Comparison of ENCODE assay signal across 1 cellular context in the genomic region with DNA sequence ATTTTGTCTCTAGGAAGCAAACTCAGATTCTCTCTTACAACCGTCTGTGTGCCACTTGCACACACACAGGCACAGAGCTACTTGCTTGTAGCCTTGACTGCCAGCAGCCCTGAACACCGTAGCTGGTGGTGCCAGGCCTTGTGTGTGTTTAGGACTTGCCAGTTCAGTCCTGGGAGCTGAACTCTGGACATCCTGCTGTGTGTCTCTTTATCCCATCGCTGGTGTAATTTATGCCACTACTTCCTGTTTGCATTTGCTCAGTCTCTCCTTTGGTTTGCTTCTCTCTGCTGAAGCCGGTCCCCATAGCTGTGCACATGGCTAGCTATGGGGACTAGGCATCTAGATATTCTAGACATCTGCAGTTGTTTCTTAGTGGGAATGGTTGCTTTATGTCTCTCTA.
TF ChIP-seq lines count a peak whose summit lies in the region.

No MANE protein-coding gene starts in this region.

TF ChIP-seq in HepG2, 621 proteins besides CTCF, POLR2A, EP300 and RAD21 (continued from another document and continues in another):
- TF ChIP-seq, protein P1, sequence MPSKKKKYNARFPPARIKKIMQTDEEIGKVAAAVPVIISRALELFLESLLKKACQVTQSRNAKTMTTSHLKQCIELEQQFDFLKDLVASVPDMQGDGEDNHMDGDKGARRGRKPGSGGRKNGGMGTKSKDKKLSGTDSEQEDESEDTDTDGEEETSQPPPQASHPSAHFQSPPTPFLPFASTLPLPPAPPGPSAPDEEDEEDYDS (CRISPR knock-in tag; IDR thresholded peaks at IDR 0.05), result no peak; the same call in 1 of the 2 replicates
- TF ChIP-seq MED13 (CRISPR knock-in tag; IDR thresholded peaks at IDR 0.05) (no peak), IKZF4 (CRISPR knock-in tag; IDR thresholded peaks at IDR 0.05; ENCODE audit: borderline replicate concordance, low read depth, not compliant biosample characterization) (no peak), ZKSCAN5 (CRISPR knock-in tag; IDR thresholded peaks at IDR 0.05) (no peak), ZNF670 (CRISPR knock-in tag; IDR thresholded peaks at IDR 0.05; ENCODE audit: borderline replicate concordance) (no peak), KDM1A (CRISPR knock-in tag; IDR thresholded peaks at IDR 0.05) (peak; percentile 23; the same call in 1 of the 2 replicates), ZNF232 (CRISPR knock-in tag; IDR thresholded peaks at IDR 0.05; ENCODE audit: borderline replicate concordance) (no peak), PRPF4 (IDR thresholded peaks at IDR 0.05; ENCODE audit: low read depth, low read length, poor library complexity, severe bottlenecking) (no peak), SMARCC2 (IDR thresholded peaks at IDR 0.05) (no peak), MTA1 (CRISPR knock-in tag; IDR thresholded peaks at IDR 0.05; ENCODE audit: borderline replicate concordance) (no peak), ATF7-NPFF (CRISPR knock-in tag; IDR thresholded peaks at IDR 0.05; ENCODE audit: low read depth) (no peak), SALL1 (CRISPR knock-in tag; IDR thresholded peaks at IDR 0.05) (no peak; the same call in 1 of the 2 replicates), ZNF674 (CRISPR knock-in tag; IDR thresholded peaks at IDR 0.05; ENCODE audit: low read depth) (no peak), ZNF766 (CRISPR knock-in tag; IDR thresholded peaks at IDR 0.05; ENCODE audit: borderline replicate concordance) (no peak), ZSCAN30 (CRISPR knock-in tag; IDR thresholded peaks at IDR 0.05) (no peak), KDM4B (CRISPR knock-in tag; IDR thresholded peaks at IDR 0.05) (no peak), ZSCAN22 (CRISPR knock-in tag; IDR thresholded peaks at IDR 0.05) (no peak), TBP (CRISPR knock-in tag; IDR thresholded peaks at IDR 0.05) (no peak), TMF1 (CRISPR knock-in tag; IDR thresholded peaks at IDR 0.05; ENCODE audit: low read depth) (no peak), NR2F6 (IDR thresholded peaks at IDR 0.05) (no peak), NR2F6 (CRISPR knock-in tag; IDR thresholded peaks at IDR 0.05) (peak; percentile 53; the same call in 1 of the 2 replicates), ZNF709 (CRISPR knock-in tag; IDR thresholded peaks at IDR 0.05) (no peak), ZNF83 (CRISPR knock-in tag; IDR thresholded peaks at IDR 0.05; ENCODE audit: borderline replicate concordance) (no peak), PCBP2 (optimal IDR thresholded peaks at IDR 0.05; ENCODE audit: low read depth, low read length, poor library complexity, severe bottlenecking) (no peak), ATF1 (CRISPR knock-in tag; IDR thresholded peaks at IDR 0.05) (no peak), LCORL (IDR thresholded peaks at IDR 0.05) (no peak), LCORL (CRISPR knock-in tag; IDR thresholded peaks at IDR 0.05) (no peak), FOXK1 (CRISPR knock-in tag; IDR thresholded peaks at IDR 0.05; ENCODE audit: borderline replicate concordance, low read depth) (peak; percentile 22; the same call in 1 of the 2 replicates), ZNF460 (CRISPR knock-in tag; IDR thresholded peaks at IDR 0.05; ENCODE audit: borderline replicate concordance) (no peak), TBX2 (CRISPR knock-in tag; IDR thresholded peaks at IDR 0.05; ENCODE audit: borderline replicate concordance) (no peak), RBAK (CRISPR knock-in tag; IDR thresholded peaks at IDR 0.05) (no peak), MEIS1 (CRISPR knock-in tag; IDR thresholded peaks at IDR 0.05; ENCODE audit: borderline replicate concordance) (no peak), ZNF274 (CRISPR knock-in tag; IDR thresholded peaks at IDR 0.05) (no peak), GLI4 (CRISPR knock-in tag; IDR thresholded peaks at IDR 0.05; ENCODE audit: borderline replicate concordance) (no peak), THYN1 (CRISPR knock-in tag; IDR thresholded peaks at IDR 0.05; ENCODE audit: borderline replicate concordance, low read depth) (no peak), ZNF850 (CRISPR knock-in tag; conservative IDR thresholded peaks at IDR 0.05) (no peak), ISL2 (CRISPR knock-in tag; IDR thresholded peaks at IDR 0.05) (no peak), ZNF335 (CRISPR knock-in tag; IDR thresholded peaks at IDR 0.05) (no peak), XBP1 (CRISPR knock-in tag; IDR thresholded peaks at IDR 0.05) (no peak), MEIS2 (CRISPR knock-in tag; IDR thresholded peaks at IDR 0.05) (0 out of 2 replicates have a peak, but pooled peaks have one; percentile 56)
- TF ChIP-seq, protein P2, sequence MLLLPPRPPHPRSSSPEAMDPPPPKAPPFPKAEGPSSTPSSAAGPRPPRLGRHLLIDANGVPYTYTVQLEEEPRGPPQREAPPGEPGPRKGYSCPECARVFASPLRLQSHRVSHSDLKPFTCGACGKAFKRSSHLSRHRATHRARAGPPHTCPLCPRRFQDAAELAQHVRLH (CRISPR knock-in tag; IDR thresholded peaks at IDR 0.05; ENCODE audit: borderline replicate concordance, low read depth), result 0 out of 2 replicates have a peak, but pooled peaks have one; percentile 25
- TF ChIP-seq, protein P3, sequence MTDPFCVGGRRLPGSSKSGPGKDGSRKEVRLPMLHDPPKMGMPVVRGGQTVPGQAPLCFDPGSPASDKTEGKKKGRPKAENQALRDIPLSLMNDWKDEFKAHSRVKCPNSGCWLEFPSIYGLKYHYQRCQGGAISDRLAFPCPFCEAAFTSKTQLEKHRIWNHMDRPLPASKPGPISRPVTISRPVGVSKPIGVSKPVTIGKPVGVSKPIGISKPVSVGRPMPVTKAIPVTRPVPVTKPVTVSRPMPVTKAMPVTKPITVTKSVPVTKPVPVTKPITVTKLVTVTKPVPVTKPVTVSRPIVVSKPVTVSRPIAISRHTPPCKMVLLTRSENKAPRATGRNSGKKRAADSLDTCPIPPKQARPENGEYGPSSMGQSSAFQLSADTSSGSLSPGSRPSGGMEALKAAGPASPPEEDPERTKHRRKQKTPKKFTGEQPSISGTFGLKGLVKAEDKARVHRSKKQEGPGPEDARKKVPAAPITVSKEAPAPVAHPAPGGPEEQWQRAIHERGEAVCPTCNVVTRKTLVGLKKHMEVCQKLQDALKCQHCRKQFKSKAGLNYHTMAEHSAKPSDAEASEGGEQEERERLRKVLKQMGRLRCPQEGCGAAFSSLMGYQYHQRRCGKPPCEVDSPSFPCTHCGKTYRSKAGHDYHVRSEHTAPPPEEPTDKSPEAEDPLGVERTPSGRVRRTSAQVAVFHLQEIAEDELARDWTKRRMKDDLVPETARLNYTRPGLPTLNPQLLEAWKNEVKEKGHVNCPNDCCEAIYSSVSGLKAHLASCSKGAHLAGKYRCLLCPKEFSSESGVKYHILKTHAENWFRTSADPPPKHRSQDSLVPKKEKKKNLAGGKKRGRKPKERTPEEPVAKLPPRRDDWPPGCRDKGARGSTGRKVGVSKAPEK (CRISPR knock-in tag; IDR thresholded peaks at IDR 0.05; ENCODE audit: borderline replicate concordance), result no peak
- TF ChIP-seq, protein P4, sequence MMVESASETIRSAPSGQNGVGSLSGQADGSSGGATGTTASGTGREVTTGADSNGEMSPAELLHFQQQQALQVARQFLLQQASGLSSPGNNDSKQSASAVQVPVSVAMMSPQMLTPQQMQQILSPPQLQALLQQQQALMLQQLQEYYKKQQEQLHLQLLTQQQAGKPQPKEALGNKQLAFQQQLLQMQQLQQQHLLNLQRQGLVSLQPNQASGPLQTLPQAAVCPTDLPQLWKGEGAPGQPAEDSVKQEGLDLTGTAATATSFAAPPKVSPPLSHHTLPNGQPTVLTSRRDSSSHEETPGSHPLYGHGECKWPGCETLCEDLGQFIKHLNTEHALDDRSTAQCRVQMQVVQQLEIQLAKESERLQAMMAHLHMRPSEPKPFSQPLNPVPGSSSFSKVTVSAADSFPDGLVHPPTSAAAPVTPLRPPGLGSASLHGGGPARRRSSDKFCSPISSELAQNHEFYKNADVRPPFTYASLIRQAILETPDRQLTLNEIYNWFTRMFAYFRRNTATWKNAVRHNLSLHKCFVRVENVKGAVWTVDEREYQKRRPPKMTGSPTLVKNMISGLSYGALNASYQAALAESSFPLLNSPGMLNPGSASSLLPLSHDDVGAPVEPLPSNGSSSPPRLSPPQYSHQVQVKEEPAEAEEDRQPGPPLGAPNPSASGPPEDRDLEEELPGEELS (CRISPR knock-in tag; IDR thresholded peaks at IDR 0.05), result peak; percentile 70
- TF ChIP-seq, protein P5, sequence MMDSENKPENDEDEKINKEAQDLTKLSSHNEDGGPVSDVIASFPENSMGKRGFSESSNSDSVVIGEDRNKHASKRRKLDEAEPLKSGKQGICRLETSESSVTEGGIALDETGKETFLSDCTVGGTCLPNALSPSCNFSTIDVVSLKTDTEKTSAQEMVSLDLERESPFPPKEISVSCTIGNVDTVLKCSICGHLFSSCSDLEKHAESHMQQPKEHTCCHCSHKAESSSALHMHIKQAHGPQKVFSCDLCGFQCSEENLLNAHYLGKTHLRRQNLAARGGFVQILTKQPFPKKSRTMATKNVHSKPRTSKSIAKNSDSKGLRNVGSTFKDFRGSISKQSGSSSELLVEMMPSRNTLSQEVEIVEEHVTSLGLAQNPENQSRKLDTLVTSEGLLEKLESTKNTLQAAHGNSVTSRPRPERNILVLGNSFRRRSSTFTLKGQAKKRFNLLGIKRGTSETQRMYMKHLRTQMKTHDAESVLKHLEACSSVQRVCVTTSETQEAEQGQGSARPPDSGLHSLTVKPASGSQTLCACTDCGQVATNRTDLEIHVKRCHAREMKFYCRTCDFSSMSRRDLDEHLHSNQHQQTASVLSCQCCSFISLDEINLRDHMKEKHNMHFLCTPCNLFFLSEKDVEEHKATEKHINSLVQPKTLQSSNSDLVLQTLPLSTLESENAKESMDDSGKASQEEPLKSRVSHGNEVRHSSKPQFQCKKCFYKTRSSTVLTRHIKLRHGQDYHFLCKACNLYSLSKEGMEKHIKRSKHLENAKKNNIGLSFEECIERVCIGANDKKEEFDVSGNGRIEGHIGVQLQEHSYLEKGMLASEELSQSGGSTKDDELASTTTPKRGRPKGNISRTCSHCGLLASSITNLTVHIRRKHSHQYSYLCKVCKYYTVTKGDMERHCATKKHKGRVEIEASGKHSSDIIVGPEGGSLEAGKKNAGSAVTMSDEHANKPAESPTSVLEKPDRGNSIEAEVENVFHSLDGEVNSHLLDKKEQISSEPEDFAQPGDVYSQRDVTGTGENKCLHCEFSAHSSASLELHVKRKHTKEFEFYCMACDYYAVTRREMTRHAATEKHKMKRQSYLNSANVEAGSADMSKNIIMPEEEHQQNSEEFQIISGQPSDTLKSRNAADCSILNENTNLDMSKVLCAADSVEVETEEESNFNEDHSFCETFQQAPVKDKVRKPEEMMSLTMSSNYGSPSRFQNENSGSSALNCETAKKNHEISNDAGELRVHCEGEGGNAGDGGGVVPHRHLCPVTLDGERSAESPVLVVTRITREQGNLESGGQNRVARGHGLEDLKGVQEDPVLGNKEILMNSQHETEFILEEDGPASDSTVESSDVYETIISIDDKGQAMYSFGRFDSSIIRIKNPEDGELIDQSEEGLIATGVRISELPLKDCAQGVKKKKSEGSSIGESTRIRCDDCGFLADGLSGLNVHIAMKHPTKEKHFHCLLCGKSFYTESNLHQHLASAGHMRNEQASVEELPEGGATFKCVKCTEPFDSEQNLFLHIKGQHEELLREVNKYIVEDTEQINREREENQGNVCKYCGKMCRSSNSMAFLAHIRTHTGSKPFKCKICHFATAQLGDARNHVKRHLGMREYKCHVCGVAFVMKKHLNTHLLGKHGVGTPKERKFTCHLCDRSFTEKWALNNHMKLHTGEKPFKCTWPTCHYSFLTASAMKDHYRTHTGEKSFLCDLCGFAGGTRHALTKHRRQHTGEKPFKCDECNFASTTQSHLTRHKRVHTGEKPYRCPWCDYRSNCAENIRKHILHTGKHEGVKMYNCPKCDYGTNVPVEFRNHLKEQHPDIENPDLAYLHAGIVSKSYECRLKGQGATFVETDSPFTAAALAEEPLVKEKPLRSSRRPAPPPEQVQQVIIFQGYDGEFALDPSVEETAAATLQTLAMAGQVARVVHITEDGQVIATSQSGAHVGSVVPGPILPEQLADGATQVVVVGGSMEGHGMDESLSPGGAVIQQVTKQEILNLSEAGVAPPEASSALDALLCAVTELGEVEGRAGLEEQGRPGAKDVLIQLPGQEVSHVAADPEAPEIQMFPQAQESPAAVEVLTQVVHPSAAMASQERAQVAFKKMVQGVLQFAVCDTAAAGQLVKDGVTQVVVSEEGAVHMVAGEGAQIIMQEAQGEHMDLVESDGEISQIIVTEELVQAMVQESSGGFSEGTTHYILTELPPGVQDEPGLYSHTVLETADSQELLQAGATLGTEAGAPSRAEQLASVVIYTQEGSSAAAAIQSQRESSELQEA (CRISPR knock-in tag; IDR thresholded peaks at IDR 0.05; ENCODE audit: not compliant biosample characterization), result no peak
- TF ChIP-seq, protein P6, sequence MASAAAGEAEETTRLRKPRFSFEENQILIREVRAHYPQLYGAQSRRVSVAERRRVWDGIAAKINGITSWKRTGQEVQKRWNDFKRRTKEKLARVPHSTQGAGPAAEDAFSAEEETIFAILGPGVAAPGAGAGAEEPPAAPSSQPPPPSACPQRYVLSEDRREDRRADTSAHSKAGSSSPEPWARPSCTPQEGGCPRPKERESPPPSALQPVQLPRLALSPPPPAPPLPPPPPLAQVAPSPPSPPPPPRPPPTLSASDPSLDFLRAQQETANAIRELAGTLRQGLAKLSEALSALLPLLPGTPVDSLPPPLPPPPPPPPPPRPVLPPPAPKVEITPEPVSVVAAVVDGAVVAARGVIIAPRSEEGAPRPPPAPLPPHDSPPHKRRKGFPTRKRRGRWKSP (CRISPR knock-in tag; IDR thresholded peaks at IDR 0.05), result no peak
- TF ChIP-seq, protein P7, sequence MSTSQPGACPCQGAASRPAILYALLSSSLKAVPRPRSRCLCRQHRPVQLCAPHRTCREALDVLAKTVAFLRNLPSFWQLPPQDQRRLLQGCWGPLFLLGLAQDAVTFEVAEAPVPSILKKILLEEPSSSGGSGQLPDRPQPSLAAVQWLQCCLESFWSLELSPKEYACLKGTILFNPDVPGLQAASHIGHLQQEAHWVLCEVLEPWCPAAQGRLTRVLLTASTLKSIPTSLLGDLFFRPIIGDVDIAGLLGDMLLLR (CRISPR knock-in tag; IDR thresholded peaks at IDR 0.05), result no peak
- TF ChIP-seq, protein P8, sequence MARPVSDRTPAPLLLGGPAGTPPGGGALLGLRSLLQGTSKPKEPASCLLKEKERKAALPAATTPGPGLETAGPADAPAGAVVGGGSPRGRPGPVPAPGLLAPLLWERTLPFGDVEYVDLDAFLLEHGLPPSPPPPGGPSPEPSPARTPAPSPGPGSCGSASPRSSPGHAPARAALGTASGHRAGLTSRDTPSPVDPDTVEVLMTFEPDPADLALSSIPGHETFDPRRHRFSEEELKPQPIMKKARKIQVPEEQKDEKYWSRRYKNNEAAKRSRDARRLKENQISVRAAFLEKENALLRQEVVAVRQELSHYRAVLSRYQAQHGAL (CRISPR knock-in tag; IDR thresholded peaks at IDR 0.05; ENCODE audit: not compliant biosample characterization), result no peak
- TF ChIP-seq, protein P9, sequence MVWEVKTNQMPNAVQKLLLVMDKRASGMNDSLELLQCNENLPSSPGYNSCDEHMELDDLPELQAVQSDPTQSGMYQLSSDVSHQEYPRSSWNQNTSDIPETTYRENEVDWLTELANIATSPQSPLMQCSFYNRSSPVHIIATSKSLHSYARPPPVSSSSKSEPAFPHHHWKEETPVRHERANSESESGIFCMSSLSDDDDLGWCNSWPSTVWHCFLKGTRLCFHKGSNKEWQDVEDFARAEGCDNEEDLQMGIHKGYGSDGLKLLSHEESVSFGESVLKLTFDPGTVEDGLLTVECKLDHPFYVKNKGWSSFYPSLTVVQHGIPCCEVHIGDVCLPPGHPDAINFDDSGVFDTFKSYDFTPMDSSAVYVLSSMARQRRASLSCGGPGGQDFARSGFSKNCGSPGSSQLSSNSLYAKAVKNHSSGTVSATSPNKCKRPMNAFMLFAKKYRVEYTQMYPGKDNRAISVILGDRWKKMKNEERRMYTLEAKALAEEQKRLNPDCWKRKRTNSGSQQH (CRISPR knock-in tag; IDR thresholded peaks at IDR 0.05; ENCODE audit: low read depth), result no peak
